Comparison of ENCODE assay signal across 1 cellular context in the genomic region with DNA sequence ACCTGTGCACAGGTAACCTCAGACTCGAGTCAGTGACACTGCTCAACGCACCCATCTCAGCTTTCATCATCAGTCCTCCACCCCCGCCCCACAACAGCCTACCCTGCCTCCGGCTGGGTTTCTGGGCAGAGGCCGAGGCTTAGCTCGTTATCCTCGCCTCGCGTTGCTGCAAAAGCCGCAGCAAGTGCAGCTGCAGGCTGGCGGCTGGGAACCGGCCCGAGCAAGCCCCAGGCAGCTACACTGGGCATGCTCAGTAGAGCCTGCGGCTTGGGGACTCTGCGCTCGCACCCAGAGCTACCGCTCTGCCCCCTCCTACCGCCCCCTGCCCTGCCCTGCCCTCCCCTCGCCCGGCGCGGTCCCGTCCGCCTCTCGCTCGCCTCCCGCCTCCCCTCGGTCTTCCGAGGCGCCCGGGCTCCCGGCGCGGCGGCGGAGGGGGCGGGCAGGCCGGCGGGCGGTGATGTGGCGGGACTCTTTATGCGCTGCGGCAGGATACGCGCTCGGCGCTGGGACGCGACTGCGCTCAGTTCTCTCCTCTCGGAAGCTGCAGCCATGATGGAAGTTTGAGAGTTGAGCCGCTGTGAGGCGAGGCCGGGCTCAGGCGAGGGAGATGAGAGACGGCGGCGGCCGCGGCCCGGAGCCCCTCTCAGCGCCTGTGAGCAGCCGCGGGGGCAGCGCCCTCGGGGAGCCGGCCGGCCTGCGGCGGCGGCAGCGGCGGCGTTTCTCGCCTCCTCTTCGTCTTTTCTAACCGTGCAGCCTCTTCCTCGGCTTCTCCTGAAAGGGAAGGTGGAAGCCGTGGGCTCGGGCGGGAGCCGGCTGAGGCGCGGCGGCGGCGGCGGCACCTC.
A peak's percentile ranks its signal among the peaks of the same experiment; 100 is the strongest.
TF ChIP-seq lines count a peak whose summit lies in the region.

A gene with protein sequence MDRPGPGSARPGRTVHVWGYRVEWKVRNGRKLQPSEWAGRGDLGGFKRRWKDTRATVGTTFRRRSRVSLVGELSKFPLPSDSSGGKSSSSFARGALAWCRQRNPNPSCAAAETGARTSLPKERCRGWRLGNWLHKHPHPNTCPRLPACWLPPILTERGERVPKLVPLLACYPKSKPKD (minus strand): TSS at position 432 of the 842 bp plus-strand sequence. CDS start 1,046 bp downstream, outside the sequence.
A gene (plus strand): TSS at position 524 of the 842 bp plus-strand sequence. CDS start 845 bp downstream, outside the sequence.

TF ChIP-seq in HepG2, 621 proteins besides CTCF, POLR2A, EP300 and RAD21 (continued from another document and continues in another):
- TF ChIP-seq, protein P1, sequence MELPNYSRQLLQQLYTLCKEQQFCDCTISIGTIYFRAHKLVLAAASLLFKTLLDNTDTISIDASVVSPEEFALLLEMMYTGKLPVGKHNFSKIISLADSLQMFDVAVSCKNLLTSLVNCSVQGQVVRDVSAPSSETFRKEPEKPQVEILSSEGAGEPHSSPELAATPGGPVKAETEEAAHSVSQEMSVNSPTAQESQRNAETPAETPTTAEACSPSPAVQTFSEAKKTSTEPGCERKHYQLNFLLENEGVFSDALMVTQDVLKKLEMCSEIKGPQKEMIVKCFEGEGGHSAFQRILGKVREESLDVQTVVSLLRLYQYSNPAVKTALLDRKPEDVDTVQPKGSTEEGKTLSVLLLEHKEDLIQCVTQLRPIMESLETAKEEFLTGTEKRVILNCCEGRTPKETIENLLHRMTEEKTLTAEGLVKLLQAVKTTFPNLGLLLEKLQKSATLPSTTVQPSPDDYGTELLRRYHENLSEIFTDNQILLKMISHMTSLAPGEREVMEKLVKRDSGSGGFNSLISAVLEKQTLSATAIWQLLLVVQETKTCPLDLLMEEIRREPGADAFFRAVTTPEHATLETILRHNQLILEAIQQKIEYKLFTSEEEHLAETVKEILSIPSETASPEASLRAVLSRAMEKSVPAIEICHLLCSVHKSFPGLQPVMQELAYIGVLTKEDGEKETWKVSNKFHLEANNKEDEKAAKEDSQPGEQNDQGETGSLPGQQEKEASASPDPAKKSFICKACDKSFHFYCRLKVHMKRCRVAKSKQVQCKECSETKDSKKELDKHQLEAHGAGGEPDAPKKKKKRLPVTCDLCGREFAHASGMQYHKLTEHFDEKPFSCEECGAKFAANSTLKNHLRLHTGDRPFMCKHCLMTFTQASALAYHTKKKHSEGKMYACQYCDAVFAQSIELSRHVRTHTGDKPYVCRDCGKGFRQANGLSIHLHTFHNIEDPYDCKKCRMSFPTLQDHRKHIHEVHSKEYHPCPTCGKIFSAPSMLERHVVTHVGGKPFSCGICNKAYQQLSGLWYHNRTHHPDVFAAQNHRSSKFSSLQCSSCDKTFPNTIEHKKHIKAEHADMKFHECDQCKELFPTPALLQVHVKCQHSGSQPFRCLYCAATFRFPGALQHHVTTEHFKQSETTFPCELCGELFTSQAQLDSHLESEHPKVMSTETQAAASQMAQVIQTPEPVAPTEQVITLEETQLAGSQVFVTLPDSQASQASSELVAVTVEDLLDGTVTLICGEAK (IDR thresholded peaks at IDR 0.05) = no peak
- TF ChIP-seq, protein P1 (CRISPR knock-in tag; IDR thresholded peaks at IDR 0.05) = peak; percentile 75; the same call in 1 of the 2 replicates
- TF ChIP-seq BCL6 (CRISPR knock-in tag; IDR thresholded peaks at IDR 0.05) (no peak), STAG1 (CRISPR knock-in tag; IDR thresholded peaks at IDR 0.05) (no peak), ZSCAN29 (CRISPR knock-in tag; conservative IDR thresholded peaks at IDR 0.05) (peak; percentile 76; the same call in 1 of the 2 replicates), GFI1 (CRISPR knock-in tag; IDR thresholded peaks at IDR 0.05; ENCODE audit: borderline replicate concordance) (no peak; the same call in 1 of the 2 replicates), ZNF615 (CRISPR knock-in tag; IDR thresholded peaks at IDR 0.05; ENCODE audit: borderline replicate concordance) (no peak), PHF21A (CRISPR knock-in tag; IDR thresholded peaks at IDR 0.05) (peak; percentile 90), ZNF282 (IDR thresholded peaks at IDR 0.05; ENCODE audit: partially characterized antibody) (no peak), TGIF2 (CRISPR knock-in tag; IDR thresholded peaks at IDR 0.05) (peak; percentile 60; the same call in 1 of the 2 replicates), ZNF230 (CRISPR knock-in tag; IDR thresholded peaks at IDR 0.05) (no peak), MIER3 (CRISPR knock-in tag; IDR thresholded peaks at IDR 0.05; ENCODE audit: borderline replicate concordance) (no peak; the same call in 1 of the 2 replicates), ZNF570 (CRISPR knock-in tag; IDR thresholded peaks at IDR 0.05; ENCODE audit: borderline replicate concordance) (peak; percentile 78; the same call in 1 of the 2 replicates), TAF15 (IDR thresholded peaks at IDR 0.05; ENCODE audit: low read depth, low read length, poor library complexity, severe bottlenecking) (no peak), ZSCAN12 (CRISPR knock-in tag; IDR thresholded peaks at IDR 0.05) (peak; percentile 56; the same call in 1 of the 2 replicates), MIXL1 (CRISPR knock-in tag; IDR thresholded peaks at IDR 0.05) (peak; percentile 72), NFYC (CRISPR knock-in tag; IDR thresholded peaks at IDR 0.05) (peak; percentile 25; the same call in 1 of the 2 replicates), MTA3 (CRISPR knock-in tag; IDR thresholded peaks at IDR 0.05) (no peak), IKZF4 (CRISPR knock-in tag; IDR thresholded peaks at IDR 0.05; ENCODE audit: borderline replicate concordance, low read depth, not compliant biosample characterization) (peak; percentile 63), HMGA1 (CRISPR knock-in tag; conservative IDR thresholded peaks at IDR 0.05) (no peak), ZNF629 (CRISPR knock-in tag; conservative IDR thresholded peaks at IDR 0.05) (no peak), SP140L (CRISPR knock-in tag; IDR thresholded peaks at IDR 0.05; ENCODE audit: borderline replicate concordance) (no peak), RBFOX2 (IDR thresholded peaks at IDR 0.05; ENCODE audit: low read depth, low read length) (peak; percentile 93), TMF1 (CRISPR knock-in tag; IDR thresholded peaks at IDR 0.05; ENCODE audit: low read depth) (no peak; the same call in 1 of the 2 replicates), ZKSCAN5 (CRISPR knock-in tag; IDR thresholded peaks at IDR 0.05) (peak; percentile 31; the same call in 1 of the 2 replicates)
- TF ChIP-seq, protein P2, sequence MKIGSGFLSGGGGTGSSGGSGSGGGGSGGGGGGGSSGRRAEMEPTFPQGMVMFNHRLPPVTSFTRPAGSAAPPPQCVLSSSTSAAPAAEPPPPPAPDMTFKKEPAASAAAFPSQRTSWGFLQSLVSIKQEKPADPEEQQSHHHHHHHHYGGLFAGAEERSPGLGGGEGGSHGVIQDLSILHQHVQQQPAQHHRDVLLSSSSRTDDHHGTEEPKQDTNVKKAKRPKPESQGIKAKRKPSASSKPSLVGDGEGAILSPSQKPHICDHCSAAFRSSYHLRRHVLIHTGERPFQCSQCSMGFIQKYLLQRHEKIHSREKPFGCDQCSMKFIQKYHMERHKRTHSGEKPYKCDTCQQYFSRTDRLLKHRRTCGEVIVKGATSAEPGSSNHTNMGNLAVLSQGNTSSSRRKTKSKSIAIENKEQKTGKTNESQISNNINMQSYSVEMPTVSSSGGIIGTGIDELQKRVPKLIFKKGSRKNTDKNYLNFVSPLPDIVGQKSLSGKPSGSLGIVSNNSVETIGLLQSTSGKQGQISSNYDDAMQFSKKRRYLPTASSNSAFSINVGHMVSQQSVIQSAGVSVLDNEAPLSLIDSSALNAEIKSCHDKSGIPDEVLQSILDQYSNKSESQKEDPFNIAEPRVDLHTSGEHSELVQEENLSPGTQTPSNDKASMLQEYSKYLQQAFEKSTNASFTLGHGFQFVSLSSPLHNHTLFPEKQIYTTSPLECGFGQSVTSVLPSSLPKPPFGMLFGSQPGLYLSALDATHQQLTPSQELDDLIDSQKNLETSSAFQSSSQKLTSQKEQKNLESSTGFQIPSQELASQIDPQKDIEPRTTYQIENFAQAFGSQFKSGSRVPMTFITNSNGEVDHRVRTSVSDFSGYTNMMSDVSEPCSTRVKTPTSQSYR (CRISPR knock-in tag; IDR thresholded peaks at IDR 0.05; ENCODE audit: borderline replicate concordance) = peak; percentile 72
- TF ChIP-seq, protein P3, sequence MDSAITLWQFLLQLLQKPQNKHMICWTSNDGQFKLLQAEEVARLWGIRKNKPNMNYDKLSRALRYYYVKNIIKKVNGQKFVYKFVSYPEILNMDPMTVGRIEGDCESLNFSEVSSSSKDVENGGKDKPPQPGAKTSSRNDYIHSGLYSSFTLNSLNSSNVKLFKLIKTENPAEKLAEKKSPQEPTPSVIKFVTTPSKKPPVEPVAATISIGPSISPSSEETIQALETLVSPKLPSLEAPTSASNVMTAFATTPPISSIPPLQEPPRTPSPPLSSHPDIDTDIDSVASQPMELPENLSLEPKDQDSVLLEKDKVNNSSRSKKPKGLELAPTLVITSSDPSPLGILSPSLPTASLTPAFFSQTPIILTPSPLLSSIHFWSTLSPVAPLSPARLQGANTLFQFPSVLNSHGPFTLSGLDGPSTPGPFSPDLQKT (CRISPR knock-in tag; IDR thresholded peaks at IDR 0.05; ENCODE audit: borderline replicate concordance) = 0 out of 2 replicates have a peak, but pooled peaks have one; percentile 18
- TF ChIP-seq, protein P4, sequence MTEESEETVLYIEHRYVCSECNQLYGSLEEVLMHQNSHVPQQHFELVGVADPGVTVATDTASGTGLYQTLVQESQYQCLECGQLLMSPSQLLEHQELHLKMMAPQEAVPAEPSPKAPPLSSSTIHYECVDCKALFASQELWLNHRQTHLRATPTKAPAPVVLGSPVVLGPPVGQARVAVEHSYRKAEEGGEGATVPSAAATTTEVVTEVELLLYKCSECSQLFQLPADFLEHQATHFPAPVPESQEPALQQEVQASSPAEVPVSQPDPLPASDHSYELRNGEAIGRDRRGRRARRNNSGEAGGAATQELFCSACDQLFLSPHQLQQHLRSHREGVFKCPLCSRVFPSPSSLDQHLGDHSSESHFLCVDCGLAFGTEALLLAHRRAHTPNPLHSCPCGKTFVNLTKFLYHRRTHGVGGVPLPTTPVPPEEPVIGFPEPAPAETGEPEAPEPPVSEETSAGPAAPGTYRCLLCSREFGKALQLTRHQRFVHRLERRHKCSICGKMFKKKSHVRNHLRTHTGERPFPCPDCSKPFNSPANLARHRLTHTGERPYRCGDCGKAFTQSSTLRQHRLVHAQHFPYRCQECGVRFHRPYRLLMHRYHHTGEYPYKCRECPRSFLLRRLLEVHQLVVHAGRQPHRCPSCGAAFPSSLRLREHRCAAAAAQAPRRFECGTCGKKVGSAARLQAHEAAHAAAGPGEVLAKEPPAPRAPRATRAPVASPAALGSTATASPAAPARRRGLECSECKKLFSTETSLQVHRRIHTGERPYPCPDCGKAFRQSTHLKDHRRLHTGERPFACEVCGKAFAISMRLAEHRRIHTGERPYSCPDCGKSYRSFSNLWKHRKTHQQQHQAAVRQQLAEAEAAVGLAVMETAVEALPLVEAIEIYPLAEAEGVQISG (CRISPR knock-in tag; IDR thresholded peaks at IDR 0.05) = peak; percentile 88
- TF ChIP-seq, protein P5, sequence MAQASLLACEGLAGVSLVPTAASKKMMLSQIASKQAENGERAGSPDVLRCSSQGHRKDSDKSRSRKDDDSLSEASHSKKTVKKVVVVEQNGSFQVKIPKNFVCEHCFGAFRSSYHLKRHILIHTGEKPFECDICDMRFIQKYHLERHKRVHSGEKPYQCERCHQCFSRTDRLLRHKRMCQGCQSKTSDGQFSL (CRISPR knock-in tag; IDR thresholded peaks at IDR 0.05) = peak; percentile 50; the same call in 1 of the 2 replicates
- TF ChIP-seq, protein P6, sequence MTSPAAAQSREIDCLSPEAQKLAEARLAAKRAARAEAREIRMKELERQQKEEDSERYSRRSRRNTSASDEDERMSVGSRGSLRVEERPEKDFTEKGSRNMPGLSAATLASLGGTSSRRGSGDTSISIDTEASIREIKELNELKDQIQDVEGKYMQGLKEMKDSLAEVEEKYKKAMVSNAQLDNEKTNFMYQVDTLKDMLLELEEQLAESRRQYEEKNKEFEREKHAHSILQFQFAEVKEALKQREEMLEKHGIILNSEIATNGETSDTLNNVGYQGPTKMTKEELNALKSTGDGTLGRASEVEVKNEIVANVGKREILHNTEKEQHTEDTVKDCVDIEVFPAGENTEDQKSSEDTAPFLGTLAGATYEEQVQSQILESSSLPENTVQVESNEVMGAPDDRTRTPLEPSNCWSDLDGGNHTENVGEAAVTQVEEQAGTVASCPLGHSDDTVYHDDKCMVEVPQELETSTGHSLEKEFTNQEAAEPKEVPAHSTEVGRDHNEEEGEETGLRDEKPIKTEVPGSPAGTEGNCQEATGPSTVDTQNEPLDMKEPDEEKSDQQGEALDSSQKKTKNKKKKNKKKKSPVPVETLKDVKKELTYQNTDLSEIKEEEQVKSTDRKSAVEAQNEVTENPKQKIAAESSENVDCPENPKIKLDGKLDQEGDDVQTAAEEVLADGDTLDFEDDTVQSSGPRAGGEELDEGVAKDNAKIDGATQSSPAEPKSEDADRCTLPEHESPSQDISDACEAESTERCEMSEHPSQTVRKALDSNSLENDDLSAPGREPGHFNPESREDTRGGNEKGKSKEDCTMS (CRISPR knock-in tag; conservative IDR thresholded peaks at IDR 0.05) = no peak
- TF ChIP-seq, protein P7, sequence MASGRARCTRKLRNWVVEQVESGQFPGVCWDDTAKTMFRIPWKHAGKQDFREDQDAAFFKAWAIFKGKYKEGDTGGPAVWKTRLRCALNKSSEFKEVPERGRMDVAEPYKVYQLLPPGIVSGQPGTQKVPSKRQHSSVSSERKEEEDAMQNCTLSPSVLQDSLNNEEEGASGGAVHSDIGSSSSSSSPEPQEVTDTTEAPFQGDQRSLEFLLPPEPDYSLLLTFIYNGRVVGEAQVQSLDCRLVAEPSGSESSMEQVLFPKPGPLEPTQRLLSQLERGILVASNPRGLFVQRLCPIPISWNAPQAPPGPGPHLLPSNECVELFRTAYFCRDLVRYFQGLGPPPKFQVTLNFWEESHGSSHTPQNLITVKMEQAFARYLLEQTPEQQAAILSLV (CRISPR knock-in tag; IDR thresholded peaks at IDR 0.05; ENCODE audit: borderline replicate concordance) = peak; percentile 82; the same call in 1 of the 2 replicates
